Comparison of ENCODE assay signal across 1 cellular context in genomic region chr1:21669287-21670058, GRCh38.
TF ChIP-seq lines count a peak whose summit lies in the region.

Gene RAP1GAP (minus strand): TSS chr1:21669357. CDS start chr1:21620032, 49,325 bp downstream.

TF ChIP-seq in WTC11, 78 proteins besides CTCF, POLR2A, EP300 and RAD21 (continued from another document):
- no peak for TF ChIP-seq SMAD3 (CRISPR knock-in tag; IDR thresholded peaks at IDR 0.05; ENCODE audit: borderline replicate concordance)
- TF ChIP-seq E2F5 (CRISPR knock-in tag; IDR thresholded peaks at IDR 0.05), result peak; percentile 12; the same call in 1 of the 2 replicates
- no peak; the same call in 1 of the 2 replicates for TF ChIP-seq ZNF232 (CRISPR knock-in tag; IDR thresholded peaks at IDR 0.05)
- TF ChIP-seq TEAD1 (CRISPR knock-in tag; IDR thresholded peaks at IDR 0.05), result 0 out of 2 replicates have a peak, but pooled peaks have one; percentile 13
- TF ChIP-seq USF2 (CRISPR knock-in tag; IDR thresholded peaks at IDR 0.05), result peak; percentile 93
- TF ChIP-seq GABPB1 (CRISPR knock-in tag; IDR thresholded peaks at IDR 0.05), result peak; percentile 80
- TF ChIP-seq, protein P1, sequence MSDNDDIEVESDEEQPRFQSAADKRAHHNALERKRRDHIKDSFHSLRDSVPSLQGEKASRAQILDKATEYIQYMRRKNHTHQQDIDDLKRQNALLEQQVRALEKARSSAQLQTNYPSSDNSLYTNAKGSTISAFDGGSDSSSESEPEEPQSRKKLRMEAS (CRISPR knock-in tag; IDR thresholded peaks at IDR 0.05), result peak; percentile 54; the same call in 1 of the 2 replicates
